Comparison of ENCODE assay signal across 8 cellular contexts in genomic region chr3:119690043-119690656, GRCh38. TPM values are rescaled to one million over a fixed set of nuclear protein-coding genes. Genes with fewer than 3 reads are reported as not detected.
DNase-seq lines count a peak whose midpoint lies in the region; ATAC-seq and TF ChIP-seq lines count a peak whose summit lies in the region.

No MANE protein-coding gene starts in this region.

- intact Hi-C loops in activated CD8-positive, alpha-beta T cell treated with anti-CD3 and anti-CD28 coated beads for 36 hours (cut with micrococcal nuclease) = no loop called here

- H3K9me3 ChIP-seq in Peyer's patch (no peaks in the 10 kb centered on the region), tibial nerve (no peaks in the 10 kb centered on the region)

- H3K27me3 Mint-ChIP-seq in activated CD8-positive, alpha-beta T cell treated with anti-CD3 and anti-CD28 coated beads for 36 hours = peaks cover 4% of the 10 kb centered on the region
- H3K27me3 Mint-ChIP-seq in activated CD8-positive, alpha-beta T cell treated with anti-CD3 and anti-CD28 coated beads, Interleukin-2, amount 10 ng/mL, durations not matched to agents 7 days and 5 days (ENCODE audit: low read depth) = peaks cover 22% of the 10 kb centered on the region
- peaks cover 0 to 22% of the 10 kb centered on the region in 2 donors for H3K27me3 Mint-ChIP-seq in effector memory CD8-positive, alpha-beta T cell

- H3K4me1 ChIP-seq in Peyer's patch (no peaks in the 10 kb centered on the region), foreskin keratinocyte (no peaks in the 10 kb centered on the region), tibial nerve (no peaks in the 10 kb centered on the region)

- no peak for ATAC-seq in activated CD8-positive, alpha-beta T cell treated with anti-CD3 and anti-CD28 coated beads for 36 hours
- no peak for ATAC-seq in activated CD8-positive, alpha-beta T cell treated with anti-CD3 and anti-CD28 coated beads, Interleukin-2, amount 10 ng/mL, durations not matched to agents 7 days and 5 days
- ATAC-seq in foreskin keratinocyte = peak; percentile 69
- no peak for ATAC-seq in effector memory CD8-positive, alpha-beta T cell (replicated peaks)
- ATAC-seq in GM19395 (IDR thresholded peaks at IDR 0.05; ENCODE audit: unreplicated experiment) = no peak

- CTCF ChIA-PET in activated CD8-positive, alpha-beta T cell treated with anti-CD3 and anti-CD28 coated beads for 36 hours (lab: Charles Lee) = interaction anchor here (0.7 to 3.8 kb wide), 13 partner anchors 9 to 293 kb away, joined by 3 to 31 read pairs (median 4); partner anchors contain the start of gene CFAP91
- CTCF ChIA-PET in activated CD8-positive, alpha-beta T cell treated with anti-CD3 and anti-CD28 coated beads, Interleukin-2, amount 10 ng/mL, durations not matched to agents 7 days and 5 days (lab: Charles Lee) = interaction anchor here (0.8 to 2.1 kb wide), 14 partner anchors 8 to 806 kb away, joined by 3 to 30 read pairs (median 4); partner anchors contain the start of genes B4GALT4 and COX17

- DNase-seq in activated CD8-positive, alpha-beta T cell treated with anti-CD3 and anti-CD28 coated beads for 36 hours = no peak
- no peak for DNase-seq in activated CD8-positive, alpha-beta T cell treated with anti-CD3 and anti-CD28 coated beads, Interleukin-2, amount 10 ng/mL, durations not matched to agents 7 days and 5 days
- DNase-seq in Peyer's patch = no peak
- no peak for DNase-seq in foreskin keratinocyte
- no peak for DNase-seq in tibial nerve (ENCODE audit: low spot score in 2 of 2)
- no peak for DNase-seq in effector memory CD8-positive, alpha-beta T cell
- DNase-seq in activated naive CD4-positive, alpha-beta T cell treated with anti-CD3 and anti-CD28 coated beads, Interleukin-2, amount 50 U/mL, for 16 hours = no peak

- H3K27me3 ChIP-seq in Peyer's patch = no peaks in the 10 kb centered on the region
- H3K27me3 ChIP-seq in foreskin keratinocyte = peaks cover 20% of the 10 kb centered on the region
- H3K27me3 ChIP-seq in tibial nerve = no peaks in the 10 kb centered on the region

- H3K4me1 Mint-ChIP-seq in activated CD8-positive, alpha-beta T cell treated with anti-CD3 and anti-CD28 coated beads for 36 hours (ENCODE audit: low read depth) = no peaks in the 10 kb centered on the region
- peaks cover 2% of the 10 kb centered on the region for H3K4me1 Mint-ChIP-seq in activated CD8-positive, alpha-beta T cell treated with anti-CD3 and anti-CD28 coated beads, Interleukin-2, amount 10 ng/mL, durations not matched to agents 7 days and 5 days (ENCODE audit: low read depth)
- no peaks in the 10 kb centered on the region for H3K4me1 Mint-ChIP-seq in effector memory CD8-positive, alpha-beta T cell (ENCODE audit: low read depth in 2 of 2)

- H3K4me3 ChIP-seq in Peyer's patch (no peak overlapping the region), tibial nerve (no peak overlapping the region)

- POLR2A ChIA-PET in activated CD8-positive, alpha-beta T cell treated with anti-CD3 and anti-CD28 coated beads for 36 hours (lab: Charles Lee) = no interaction called here
- POLR2A ChIA-PET in activated CD8-positive, alpha-beta T cell treated with anti-CD3 and anti-CD28 coated beads, Interleukin-2, amount 10 ng/mL, durations not matched to agents 7 days and 5 days (lab: Charles Lee) = no interaction called here

- H3K27ac Mint-ChIP-seq in activated CD8-positive, alpha-beta T cell treated with anti-CD3 and anti-CD28 coated beads for 36 hours = no peak overlapping the region
- no peak overlapping the region for H3K27ac Mint-ChIP-seq in activated CD8-positive, alpha-beta T cell treated with anti-CD3 and anti-CD28 coated beads, Interleukin-2, amount 10 ng/mL, durations not matched to agents 7 days and 5 days
- no peak overlapping the region for H3K27ac Mint-ChIP-seq in effector memory CD8-positive, alpha-beta T cell

- no peaks in the 10 kb centered on the region for H3K36me3 ChIP-seq in Peyer's patch
- no peaks in the 10 kb centered on the region for H3K36me3 ChIP-seq in tibial nerve

- TF ChIP-seq POLR2A in Peyer's patch (IDR thresholded peaks at IDR 0.05) (no peak), tibial nerve (IDR thresholded peaks at IDR 0.05) (no peak)

- H3K27ac ChIP-seq in Peyer's patch = no peak overlapping the region
- no peak overlapping the region for H3K27ac ChIP-seq in foreskin keratinocyte
- no peak overlapping the region for H3K27ac ChIP-seq in tibial nerve

- 43 to 46% methylated on average over 4 of the region's 4 CpGs for WGBS in tibial nerve, 2 donors

- H3K36me3 Mint-ChIP-seq in activated CD8-positive, alpha-beta T cell treated with anti-CD3 and anti-CD28 coated beads for 36 hours (ENCODE audit: low read depth) = no peaks in the 10 kb centered on the region
- no peaks in the 10 kb centered on the region for H3K36me3 Mint-ChIP-seq in activated CD8-positive, alpha-beta T cell treated with anti-CD3 and anti-CD28 coated beads, Interleukin-2, amount 10 ng/mL, durations not matched to agents 7 days and 5 days (ENCODE audit: low read depth)
- no peaks in the 10 kb centered on the region for H3K36me3 Mint-ChIP-seq in effector memory CD8-positive, alpha-beta T cell (ENCODE audit: insufficient read depth)

- no peak for TF ChIP-seq EP300 in tibial nerve (IDR thresholded peaks at IDR 0.05)

- no peaks in the 10 kb centered on the region for H3K9me3 Mint-ChIP-seq in activated CD8-positive, alpha-beta T cell treated with anti-CD3 and anti-CD28 coated beads for 36 hours
- no peaks in the 10 kb centered on the region for H3K9me3 Mint-ChIP-seq in activated CD8-positive, alpha-beta T cell treated with anti-CD3 and anti-CD28 coated beads, Interleukin-2, amount 10 ng/mL, durations not matched to agents 7 days and 5 days (ENCODE audit: insufficient read depth)
- no peaks in the 10 kb centered on the region for H3K9me3 Mint-ChIP-seq in effector memory CD8-positive, alpha-beta T cell

- no peak overlapping the region for H3K4me3 Mint-ChIP-seq in activated CD8-positive, alpha-beta T cell treated with anti-CD3 and anti-CD28 coated beads for 36 hours
- H3K4me3 Mint-ChIP-seq in activated CD8-positive, alpha-beta T cell treated with anti-CD3 and anti-CD28 coated beads, Interleukin-2, amount 10 ng/mL, durations not matched to agents 7 days and 5 days = no peak overlapping the region
- H3K4me3 Mint-ChIP-seq in effector memory CD8-positive, alpha-beta T cell = no peak overlapping the region

- peak; percentile 67 for TF ChIP-seq CTCF in activated CD8-positive, alpha-beta T cell treated with anti-CD3 and anti-CD28 coated beads for 36 hours (IDR thresholded peaks at IDR 0.05)
- peak in 4 of 6 experiments; percentile 42 to 58 (median 54) for TF ChIP-seq CTCF in Peyer's patch (IDR thresholded peaks at IDR 0.05)
- peak; percentile 67 for TF ChIP-seq CTCF in foreskin keratinocyte (conservative IDR thresholded peaks at IDR 0.05)
- peak in 4 of 5 experiments; percentile 12 to 37 (median 36) for TF ChIP-seq CTCF in tibial nerve (IDR thresholded peaks at IDR 0.05)

RNA-seq across cellular contexts. Expression of gene CFAP91, which starts 12.7 kb away (rescaled TPM):
- total RNA-seq in activated CD8-positive, alpha-beta T cell treated with anti-CD3 and anti-CD28 coated beads for 36 hours = not detected
- total RNA-seq in activated CD8-positive, alpha-beta T cell treated with anti-CD3 and anti-CD28 coated beads, Interleukin-2, amount 10 ng/mL, durations not matched to agents 7 days and 5 days = not detected
- total RNA-seq in Peyer's patch (10 to 100 TPM in 1 of 4 donors, 1 to 10 TPM in 2, not detected in 1; 2.1 to 21.5 (median 6.2) TPM), foreskin keratinocyte (0.03 and 0.07 TPM in 2 replicates), tibial nerve (10 to 100 TPM; 11.4 to 23.7 (median 15.8) TPM)
- polyA plus RNA-seq in foreskin keratinocyte = 0.07 and 0.11 TPM in 2 replicates

RNA-seq across cellular contexts. Expression of gene COX17, which starts 12.9 kb away (rescaled TPM):
- 10 to 100 TPM; 83.6 to 86.7 TPM for total RNA-seq in activated CD8-positive, alpha-beta T cell treated with anti-CD3 and anti-CD28 coated beads for 36 hours
- total RNA-seq in activated CD8-positive, alpha-beta T cell treated with anti-CD3 and anti-CD28 coated beads, Interleukin-2, amount 10 ng/mL, durations not matched to agents 7 days and 5 days = 10 to 100 TPM; 62.0 to 71.5 TPM
- 10 to 100 TPM; 30.9 to 57.8 (median 44.8) TPM for total RNA-seq in Peyer's patch
- total RNA-seq in foreskin keratinocyte = 59.0 and 63.9 TPM in 2 replicates
- polyA plus RNA-seq in foreskin keratinocyte = 99.4 and 103 TPM in 2 replicates
- 10 to 100 TPM; 17.8 to 40.8 (median 35.1) TPM for total RNA-seq in tibial nerve

RNA-seq across cellular contexts. Expression of gene POPDC2, which starts 29.8 kb away (rescaled TPM):
- total RNA-seq in activated CD8-positive, alpha-beta T cell treated with anti-CD3 and anti-CD28 coated beads for 36 hours = 1 to 10 TPM; 1.3 to 2.1 TPM
- total RNA-seq in activated CD8-positive, alpha-beta T cell treated with anti-CD3 and anti-CD28 coated beads, Interleukin-2, amount 10 ng/mL, durations not matched to agents 7 days and 5 days = 1 to 10 TPM; 3.3 to 4.8 TPM
- total RNA-seq in Peyer's patch (1 to 10 TPM; 3.0 to 8.3 (median 6.3) TPM), foreskin keratinocyte (0.34 and 0.39 TPM in 2 replicates), tibial nerve (1 to 10 TPM in 3 of 4 donors, under 1 TPM in 1; 0.90 to 3.3 (median 2.5) TPM)
- 0.39 and 0.40 TPM in 2 replicates for polyA plus RNA-seq in foreskin keratinocyte
